ENCODE assay signal across 8 cellular contexts in the genomic region with DNA sequence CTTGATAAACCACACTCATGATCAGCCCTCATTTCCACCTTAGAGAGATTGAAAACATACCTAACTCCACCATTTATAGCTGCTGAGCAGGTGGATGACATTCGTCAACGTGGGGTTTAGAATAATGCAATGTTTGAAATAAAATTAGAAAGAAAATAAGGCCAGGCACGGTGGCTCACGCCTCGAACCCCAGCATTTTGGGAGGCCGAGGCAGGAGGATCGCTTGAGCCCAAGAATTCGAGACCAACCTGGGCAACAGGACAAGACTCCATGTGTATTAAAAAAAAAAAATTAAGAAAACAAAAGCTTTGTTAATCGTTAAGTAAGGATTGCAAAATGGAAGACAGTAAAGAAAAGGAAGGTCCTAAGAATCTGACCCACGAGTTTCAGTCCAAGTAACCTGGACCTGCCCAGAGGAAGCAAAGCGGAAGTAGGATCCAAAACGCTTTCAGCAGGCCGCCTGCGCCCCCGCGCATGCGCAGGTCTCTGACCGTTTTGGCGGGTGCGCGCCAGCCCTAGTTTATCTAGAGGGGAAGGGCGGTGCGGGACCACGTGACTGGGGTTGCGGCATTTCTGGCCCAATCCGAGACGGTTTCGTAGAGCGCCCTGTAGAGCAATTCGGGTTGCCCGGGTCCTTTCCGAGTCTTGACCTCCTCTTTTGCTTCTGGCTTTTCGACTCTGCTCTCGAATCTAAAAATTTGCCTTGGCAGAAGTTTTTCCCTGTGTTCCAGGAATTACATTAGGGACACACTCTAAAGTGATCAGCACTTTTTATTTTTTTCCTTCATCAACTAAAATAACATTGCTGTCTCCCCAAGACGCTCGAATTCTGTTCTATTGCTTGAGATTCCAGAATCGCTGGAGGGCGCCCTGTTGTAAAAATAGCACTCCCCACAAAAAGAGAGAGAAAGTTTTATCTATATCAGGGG. TPM values are rescaled to one million over a fixed set of nuclear protein-coding genes. Genes with fewer than 3 reads are reported as not detected.
A peak's percentile ranks its signal among the peaks of the same experiment; 100 is the strongest.
DNase-seq lines count a peak whose midpoint lies in the region; ATAC-seq, FAIRE-seq and TF ChIP-seq lines count a peak whose summit lies in the region.

No MANE protein-coding gene starts in this region.

- H2BK5ac ChIP-seq in neuronal stem cell (ENCODE audit: low read length), result no peak overlapping the region

- no peak overlapping the region for H3K4ac ChIP-seq in neuronal stem cell (ENCODE audit: low read length)

- peak; percentile 95 for DNase-seq in COLO829 (ENCODE audit: low spot score)
- DNase-seq in activated naive CD4-positive, alpha-beta T cell treated with Interleukin-2 at 50 U/mL for 16 hours, result peak; percentile 92
- peak; percentile 81 to 88 for DNase-seq in frontal cortex (ENCODE audit: low spot score in 2 of 2)
- peak; percentile 83 for DNase-seq in neuronal stem cell (ENCODE audit: low spot score)

- H4K91ac ChIP-seq in neuronal stem cell (ENCODE audit: low read depth, low read length, poor library complexity), result no peak overlapping the region

- peak overlapping the region; percentile 89 to 96 (median 95) for H3K4me3 Mint-ChIP-seq in IgD-negative memory B cell

- no peaks in the 10 kb centered on the region for H3K9me3 Mint-ChIP-seq in IgD-negative memory B cell

- H2AK5ac ChIP-seq in neuronal stem cell (ENCODE audit: low read depth, low read length), result no peak overlapping the region

- H3K36me3 Mint-ChIP-seq in IgD-negative memory B cell, result no peaks in the 10 kb centered on the region

- TF ChIP-seq POLR2A in Raji (IDR thresholded peaks at IDR 0.05; ENCODE audit: insufficient read depth, low read depth, low read length), result peak; percentile 63

- H3K9ac ChIP-seq in neuronal stem cell (ENCODE audit: low read depth, low read length, poor library complexity), result no peak overlapping the region
- H3K9ac ChIP-seq in subcutaneous abdominal adipose tissue (ENCODE audit: low read length in 5 of 5), result peak overlapping the region in 4 of 5 donors; percentile 58 to 74 (median 62)

- H3K9me3 ChIP-seq in neuronal stem cell (replicated peaks in 1 of 2; ENCODE audit: control insufficient read depth in 2 of 2, insufficient read depth in 1 of 2, low read depth in 1 of 2, low read length in 2 of 2) (no peaks in the 10 kb centered on the region), subcutaneous abdominal adipose tissue (ENCODE audit: control insufficient read depth in 5 of 5, low read length in 5 of 5) (no peaks in the 10 kb centered on the region)

- no peak overlapping the region for H2BK120ac ChIP-seq in neuronal stem cell (ENCODE audit: low read depth, low read length)

- H3K4me3 ChIP-seq in neuronal stem cell (ENCODE audit: low read length in 2 of 2) (peak overlapping the region; percentile 44 to 67), subcutaneous abdominal adipose tissue (ENCODE audit: low read depth in 1 of 5, low read length in 5 of 5) (peak overlapping the region; percentile 60 to 76 (median 72))

- H3K4me1 ChIP-seq in neuronal stem cell (ENCODE audit: control insufficient read depth in 2 of 2, insufficient read depth in 1 of 2, low read depth in 1 of 2, low read length in 2 of 2) (peaks cover 0 to 3% of the 10 kb centered on the region in 2 donors), subcutaneous abdominal adipose tissue (ENCODE audit: control insufficient read depth in 5 of 5, insufficient read depth in 5 of 5, low read length in 5 of 5) (peaks cover 0 to 12% (median 10%) of the 10 kb centered on the region in 5 donors)

- no peak overlapping the region for H2BK12ac ChIP-seq in neuronal stem cell (ENCODE audit: low read length)

- H3K18ac ChIP-seq in neuronal stem cell (ENCODE audit: low read length), result no peak overlapping the region

- H3K27ac ChIP-seq in neuronal stem cell (replicated peaks; ENCODE audit: low read length) (no peak overlapping the region), subcutaneous abdominal adipose tissue (ENCODE audit: low read depth, low read length) (peak overlapping the region; percentile 64)

- H3K79me1 ChIP-seq in neuronal stem cell (ENCODE audit: low read depth, low read length), result no peaks in the 10 kb centered on the region

- H2BK15ac ChIP-seq in neuronal stem cell (ENCODE audit: low read length), result no peak overlapping the region

- no peak overlapping the region for H3K23ac ChIP-seq in neuronal stem cell (ENCODE audit: low read depth, low read length, poor library complexity)

- no CpG with 5 or more reads among the region's 38 CpGs for WGBS in neuronal stem cell (ENCODE audit: extremely low coverage in 2 of 2, insufficient read length in 2 of 2, insufficient replicate concordance in 1 of 2), 2 donors

- peak overlapping the region; percentile 84 for H2AFZ ChIP-seq in neuronal stem cell (ENCODE audit: low read length)

- no peaks in the 10 kb centered on the region for H3K27me3 Mint-ChIP-seq in IgD-negative memory B cell

- peak overlapping the region; percentile 95 to 98 (median 96) for H3K27ac Mint-ChIP-seq in IgD-negative memory B cell

- FAIRE-seq in frontal cortex (lab: Jason Lieb, UNC), result no peak

- no peak overlapping the region for H3K14ac ChIP-seq in neuronal stem cell (ENCODE audit: low read length)

- H3K27me3 ChIP-seq in neuronal stem cell (ENCODE audit: control insufficient read depth in 3 of 3, insufficient read depth in 3 of 3, low read depth in 1 of 3, low read length in 3 of 3) (no peaks in the 10 kb centered on the region), subcutaneous abdominal adipose tissue (ENCODE audit: control insufficient read depth in 5 of 5, insufficient read depth in 4 of 5, low read length in 5 of 5) (no peaks in the 10 kb centered on the region)

- no peak overlapping the region for H4K8ac ChIP-seq in neuronal stem cell (ENCODE audit: low read depth, low read length)

- H3K4me1 Mint-ChIP-seq in IgD-negative memory B cell, result peaks cover 10 to 13% (median 10%) of the 10 kb centered on the region in 3 donors

- H3K4me2 ChIP-seq in neuronal stem cell (ENCODE audit: insufficient read depth, low read length, poor library complexity, severe bottlenecking), result peak overlapping the region; percentile 47

- ATAC-seq in GM21390 (IDR thresholded peaks at IDR 0.05; ENCODE audit: unreplicated experiment), result peak; percentile 90

- peaks cover 0 to 6% of the 10 kb centered on the region in 2 donors for H3K36me3 ChIP-seq in neuronal stem cell (replicated peaks in 1 of 2; ENCODE audit: control insufficient read depth in 2 of 2, insufficient read depth in 2 of 2, low read length in 2 of 2)
- no peaks in the 10 kb centered on the region for H3K36me3 ChIP-seq in subcutaneous abdominal adipose tissue (ENCODE audit: control insufficient read depth in 5 of 5, insufficient read depth in 5 of 5, low read length in 5 of 5)

RNA-seq across cellular contexts. Expression of gene ANP32E, which starts 22.5 kb away (rescaled TPM):
- 52.9 TPM for polyA plus RNA-seq in IgD-negative memory B cell
- total RNA-seq in frontal cortex, result 18.8 TPM
- 111 TPM for polyA plus RNA-seq in neuronal stem cell (2013, experiment 1 of 2)
- 112 TPM for polyA plus RNA-seq in neuronal stem cell (2013, experiment 2 of 2)

RNA-seq across cellular contexts. Expression of gene CA14, which starts 44.1 kb away (rescaled TPM):
- polyA plus RNA-seq in IgD-negative memory B cell, result 0.71 TPM
- total RNA-seq in frontal cortex, result 0.41 TPM
- 46.7 TPM for polyA plus RNA-seq in neuronal stem cell (2013, experiment 1 of 2)
- polyA plus RNA-seq in neuronal stem cell (2013, experiment 2 of 2), result 45.5 TPM

RNA-seq across cellular contexts. Expression of gene APH1A, which starts 55.4 kb away (rescaled TPM):
- polyA plus RNA-seq in IgD-negative memory B cell, result 78.4 TPM
- 83.2 TPM for total RNA-seq in frontal cortex
- 76.8 TPM for polyA plus RNA-seq in neuronal stem cell (2013, experiment 1 of 2)
- polyA plus RNA-seq in neuronal stem cell (2013, experiment 2 of 2), result 76.7 TPM

RNA-seq across cellular contexts. Expression of gene C1orf54, which starts 59.2 kb away (rescaled TPM):
- 2.9 TPM for polyA plus RNA-seq in IgD-negative memory B cell
- total RNA-seq in frontal cortex, result 9.4 TPM
- polyA plus RNA-seq in neuronal stem cell (2013, experiment 1 of 2), result 32.4 TPM
- polyA plus RNA-seq in neuronal stem cell (2013, experiment 2 of 2), result 31.9 TPM
